In genomic region chr12:122520676-122521075, GRCh38 we compare ENCODE assay signal across 12 cellular contexts.
"Had no signal": no experiment of that assay in that cellular context is flagged by ENCODE, and none has a peak within 500 bp of the region (broad histone marks: within the 10 kb centered on the region; RNA-seq: fewer than 3 reads in every experiment).

No MANE protein-coding gene starts in this region.

- DNase-seq: activated gamma-delta T cell treated with Interleukin-2 at 50 U/mL for 16 hours; caudate nucleus; colonic mucosa; heart right ventricle; islet precursor cell; left lung; stimulated activated CD4-positive, alpha-beta T cell treated with anti-CD3 and anti-CD28 coated beads, Interleukin-12 subunit alpha, Interleukin-12 subunit beta, amount 100 ng/mL, for 4 hours; upper lobe of left lung had no signal

- H3K4me3 ChIP-seq: colonic mucosa, heart right ventricle, left lung, upper lobe of left lung had no signal

- H3K9me3 ChIP-seq: colonic mucosa, heart right ventricle, left lung, upper lobe of left lung had no signal

- H3K27ac Mint-ChIP-seq: nephron had no signal

- ATAC-seq: heart right ventricle, left lung, SK-N-SH treated with all-trans-retinoic acid at 6 μM for 48 hours had no signal

- H3K4me3 Mint-ChIP-seq: memory B cell; nephron; stimulated activated naive CD8-positive, alpha-beta T cell treated with anti-CD3 and anti-CD28 coated beads, Interleukin-15, Interleukin-2, amounts not matched to agents 100 ng/mL and 50 ng/mL, for 24 hours had no signal

- H3K27me3 Mint-ChIP-seq: memory B cell; stimulated activated naive CD8-positive, alpha-beta T cell treated with anti-CD3 and anti-CD28 coated beads, Interleukin-15, Interleukin-2, amounts not matched to agents 100 ng/mL and 50 ng/mL, for 24 hours had no signal

- H3K27me3 ChIP-seq: colonic mucosa, heart right ventricle, left lung, upper lobe of left lung had no signal

- H3K27ac ChIP-seq: colonic mucosa, heart right ventricle, left lung, upper lobe of left lung had no signal

- H3K9me3 Mint-ChIP-seq: memory B cell; nephron; stimulated activated naive CD8-positive, alpha-beta T cell treated with anti-CD3 and anti-CD28 coated beads, Interleukin-15, Interleukin-2, amounts not matched to agents 100 ng/mL and 50 ng/mL, for 24 hours had no signal
